In the genomic region with DNA sequence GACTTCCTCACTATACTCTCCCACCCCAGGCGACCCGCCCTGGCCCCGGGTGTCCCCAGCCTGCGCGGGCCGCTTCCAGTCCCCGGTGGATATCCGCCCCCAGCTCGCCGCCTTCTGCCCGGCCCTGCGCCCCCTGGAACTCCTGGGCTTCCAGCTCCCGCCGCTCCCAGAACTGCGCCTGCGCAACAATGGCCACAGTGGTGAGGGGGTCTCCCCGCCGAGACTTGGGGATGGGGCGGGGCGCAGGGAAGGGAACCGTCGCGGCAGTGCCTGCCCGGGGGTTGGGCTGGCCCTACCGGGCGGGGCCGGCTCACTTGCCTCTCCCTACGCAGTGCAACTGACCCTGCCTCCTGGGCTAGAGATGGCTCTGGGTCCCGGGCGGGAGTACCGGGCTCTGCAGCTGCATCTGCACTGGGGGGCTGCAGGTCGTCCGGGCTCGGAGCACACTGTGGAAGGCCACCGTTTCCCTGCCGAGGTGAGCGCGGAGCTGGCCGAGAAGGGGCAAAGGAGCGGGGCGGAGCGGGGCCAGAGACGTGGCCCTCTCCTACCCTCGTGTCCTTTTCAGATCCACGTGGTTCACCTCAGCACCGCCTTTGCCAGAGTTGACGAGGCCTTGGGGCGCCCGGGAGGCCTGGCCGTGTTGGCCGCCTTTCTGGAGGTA, we compare ENCODE assay signal across 8 cellular contexts. TPM values are rescaled to one million over a fixed set of nuclear protein-coding genes. Genes with fewer than 3 reads are reported as not detected.
DNase-seq lines count a peak whose midpoint lies in the region; ATAC-seq and TF ChIP-seq lines count a peak whose summit lies in the region.

No MANE protein-coding gene starts in this region.

- CTCF ChIA-PET in mammary epithelial cell (lab: Charles Lee; ENCODE audit: low non-redundant PET), result no interaction called here

- TF ChIP-seq RAD21 in liver (IDR thresholded peaks at IDR 0.05), result no peak

- H3K9me3 ChIP-seq in mammary epithelial cell (replicated peaks; ENCODE audit: insufficient read depth, low read length), result no peaks in the 10 kb centered on the region
- no peaks in the 10 kb centered on the region for H3K9me3 ChIP-seq in liver (ENCODE audit: control insufficient read depth in 4 of 4, low read length in 3 of 4)
- no peaks in the 10 kb centered on the region for H3K9me3 ChIP-seq in subcutaneous abdominal adipose tissue (ENCODE audit: control insufficient read depth in 5 of 5, low read length in 5 of 5)

- dilution Hi-C loops in mammary epithelial cell (cut with HindIII; ENCODE audit: low sequenced_read_pairs), result loop anchor here (5.0 kb wide), 1 partner anchor 36 kb away; no protein-coding TSS in a partner anchor

- H4K20me1 ChIP-seq in mammary epithelial cell (ENCODE audit: insufficient read depth, low read length), result no peaks in the 10 kb centered on the region

- peak overlapping the region; percentile 76 for H2AFZ ChIP-seq in mammary epithelial cell (ENCODE audit: low read depth, low read length)

- TF ChIP-seq CTCF in mammary epithelial cell (conservative IDR thresholded peaks at IDR 0.05 in 1 of 2, IDR thresholded peaks at IDR 0.05 in 1 of 2; ENCODE audit: extremely low read depth in 1 of 2, insufficient read depth in 1 of 2, low read depth in 1 of 2, low read length in 2 of 2) (no peak), liver (IDR thresholded peaks at IDR 0.05; ENCODE audit: low read depth, low read length, missing input control) (no peak)

- H3K27ac ChIP-seq in mammary epithelial cell (ENCODE audit: insufficient read depth, low read depth, low read length) (no peak overlapping the region), liver (ENCODE audit: low read depth in 1 of 2, low read length in 2 of 2) (no peak overlapping the region), subcutaneous abdominal adipose tissue (ENCODE audit: low read depth, low read length) (no peak overlapping the region)

- no peaks in the 10 kb centered on the region for H3K27me3 ChIP-seq in mammary epithelial cell (ENCODE audit: insufficient read depth, low read length)
- H3K27me3 ChIP-seq in liver (ENCODE audit: control insufficient read depth in 4 of 4, insufficient read depth in 4 of 4, low read length in 3 of 4), result no peaks in the 10 kb centered on the region
- H3K27me3 ChIP-seq in subcutaneous abdominal adipose tissue (ENCODE audit: control insufficient read depth in 5 of 5, insufficient read depth in 4 of 5, low read length in 5 of 5), result peaks cover 0 to 6% (median 0%) of the 10 kb centered on the region in 5 donors

- in situ Hi-C loops in mammary epithelial cell (cut with MboI; ENCODE audit: low sequenced_read_pairs in 2 of 2), result no loop called here

- H3K4me2 ChIP-seq in mammary epithelial cell (ENCODE audit: insufficient read depth, low read depth, low read length), result peak overlapping the region; percentile 81

- DNase-seq in activated T-cell treated with anti-CD3 and anti-CD28 coated beads for 48 hours (ENCODE audit: low read depth), result peak; percentile 37
- DNase-seq in activated T-cell treated with anti-CD3 and anti-CD28 coated beads for 4 hours, result no peak
- DNase-seq in mammary epithelial cell, result no peak

- ATAC-seq in HG03521 (IDR thresholded peaks at IDR 0.05; ENCODE audit: unreplicated experiment), result no peak
- no peak for ATAC-seq in GM21529 (IDR thresholded peaks at IDR 0.05; ENCODE audit: unreplicated experiment)
- ATAC-seq in HG03457 (IDR thresholded peaks at IDR 0.05; ENCODE audit: unreplicated experiment), result no peak

- H3K9ac ChIP-seq in mammary epithelial cell (ENCODE audit: insufficient read depth, low read length) (no peak overlapping the region), liver (ENCODE audit: low read depth in 1 of 2, low read length in 2 of 2) (no peak overlapping the region), subcutaneous abdominal adipose tissue (ENCODE audit: low read length in 5 of 5) (peak overlapping the region in 2 of 5 donors; percentile 59 to 70)

- WGBS in mammary epithelial cell (ENCODE audit: low coverage, missing lambda C conversion rate), result 38% methylated on average over 16 of the region's 51 CpGs
- WGBS in liver, result 11% methylated on average over 51 of the region's 51 CpGs

- BruUV-seq in mammary epithelial cell (replicated peaks; lab: Mats Ljungman, UMichigan), result no TSS peak

- H3K36me3 ChIP-seq in mammary epithelial cell (ENCODE audit: insufficient read depth, low read length), result no peaks in the 10 kb centered on the region
- H3K36me3 ChIP-seq in liver (ENCODE audit: control insufficient read depth in 4 of 4, insufficient read depth in 3 of 4, low read depth in 1 of 4, low read length in 3 of 4), result no peaks in the 10 kb centered on the region
- H3K36me3 ChIP-seq in subcutaneous abdominal adipose tissue (ENCODE audit: control insufficient read depth in 5 of 5, insufficient read depth in 5 of 5, low read length in 5 of 5), result no peaks in the 10 kb centered on the region

- H3K4me3 ChIP-seq in mammary epithelial cell (replicated peaks in 1 of 3; ENCODE audit: insufficient read depth in 1 of 3, low read depth in 2 of 3, low read length in 3 of 3) (peak overlapping the region in 2 of 3 experiments; percentile 35 to 45), liver (ENCODE audit: low read depth in 1 of 3, low read length in 3 of 3) (peak overlapping the region in 2 of 3 donors; percentile 35 to 50), subcutaneous abdominal adipose tissue (ENCODE audit: low read depth in 1 of 5, low read length in 5 of 5) (peak overlapping the region in 4 of 5 donors; percentile 57 to 67 (median 64))

- no peaks in the 10 kb centered on the region for H3K79me2 ChIP-seq in mammary epithelial cell (ENCODE audit: insufficient read depth, low read length)

- intact Hi-C loops in mammary epithelial cell (cut with micrococcal nuclease), result no loop called here

- H3K4me1 ChIP-seq in mammary epithelial cell (ENCODE audit: insufficient read depth, low read length), result peaks cover 23% of the 10 kb centered on the region
- H3K4me1 ChIP-seq in liver (ENCODE audit: control insufficient read depth in 4 of 4, insufficient read depth in 4 of 4, low read length in 3 of 4), result peaks cover 0 to 8% (median 7%) of the 10 kb centered on the region in 4 donors
- H3K4me1 ChIP-seq in subcutaneous abdominal adipose tissue (ENCODE audit: control insufficient read depth in 5 of 5, insufficient read depth in 5 of 5, low read length in 5 of 5), result peaks cover 0 to 19% (median 17%) of the 10 kb centered on the region in 5 donors

TF ChIP-seq in liver, 16 proteins besides CTCF, POLR2A, EP300 and RAD21 (continues in another document):
- TF ChIP-seq RXRA (IDR thresholded peaks at IDR 0.05) (no peak), FOXA2 (IDR thresholded peaks at IDR 0.05) (no peak), FOXA1 (IDR thresholded peaks at IDR 0.05) (no peak), YY1 (IDR thresholded peaks at IDR 0.05) (no peak), EGR1 (IDR thresholded peaks at IDR 0.05; ENCODE audit: low read depth in 2 of 2) (no peak), HNF4G (IDR thresholded peaks at IDR 0.05) (no peak), HNF4A (conservative IDR thresholded peaks at IDR 0.05) (no peak), SP1 (IDR thresholded peaks at IDR 0.05) (no peak)
- TF ChIP-seq, protein P1, sequence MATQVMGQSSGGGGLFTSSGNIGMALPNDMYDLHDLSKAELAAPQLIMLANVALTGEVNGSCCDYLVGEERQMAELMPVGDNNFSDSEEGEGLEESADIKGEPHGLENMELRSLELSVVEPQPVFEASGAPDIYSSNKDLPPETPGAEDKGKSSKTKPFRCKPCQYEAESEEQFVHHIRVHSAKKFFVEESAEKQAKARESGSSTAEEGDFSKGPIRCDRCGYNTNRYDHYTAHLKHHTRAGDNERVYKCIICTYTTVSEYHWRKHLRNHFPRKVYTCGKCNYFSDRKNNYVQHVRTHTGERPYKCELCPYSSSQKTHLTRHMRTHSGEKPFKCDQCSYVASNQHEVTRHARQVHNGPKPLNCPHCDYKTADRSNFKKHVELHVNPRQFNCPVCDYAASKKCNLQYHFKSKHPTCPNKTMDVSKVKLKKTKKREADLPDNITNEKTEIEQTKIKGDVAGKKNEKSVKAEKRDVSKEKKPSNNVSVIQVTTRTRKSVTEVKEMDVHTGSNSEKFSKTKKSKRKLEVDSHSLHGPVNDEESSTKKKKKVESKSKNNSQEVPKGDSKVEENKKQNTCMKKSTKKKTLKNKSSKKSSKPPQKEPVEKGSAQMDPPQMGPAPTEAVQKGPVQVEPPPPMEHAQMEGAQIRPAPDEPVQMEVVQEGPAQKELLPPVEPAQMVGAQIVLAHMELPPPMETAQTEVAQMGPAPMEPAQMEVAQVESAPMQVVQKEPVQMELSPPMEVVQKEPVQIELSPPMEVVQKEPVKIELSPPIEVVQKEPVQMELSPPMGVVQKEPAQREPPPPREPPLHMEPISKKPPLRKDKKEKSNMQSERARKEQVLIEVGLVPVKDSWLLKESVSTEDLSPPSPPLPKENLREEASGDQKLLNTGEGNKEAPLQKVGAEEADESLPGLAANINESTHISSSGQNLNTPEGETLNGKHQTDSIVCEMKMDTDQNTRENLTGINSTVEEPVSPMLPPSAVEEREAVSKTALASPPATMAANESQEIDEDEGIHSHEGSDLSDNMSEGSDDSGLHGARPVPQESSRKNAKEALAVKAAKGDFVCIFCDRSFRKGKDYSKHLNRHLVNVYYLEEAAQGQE (IDR thresholded peaks at IDR 0.05), result no peak
- TF ChIP-seq, protein P2, sequence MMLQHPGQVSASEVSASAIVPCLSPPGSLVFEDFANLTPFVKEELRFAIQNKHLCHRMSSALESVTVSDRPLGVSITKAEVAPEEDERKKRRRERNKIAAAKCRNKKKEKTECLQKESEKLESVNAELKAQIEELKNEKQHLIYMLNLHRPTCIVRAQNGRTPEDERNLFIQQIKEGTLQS (IDR thresholded peaks at IDR 0.05), result no peak

RNA-seq across cellular contexts. Expression of a gene that starts 2.1 kb away (rescaled TPM):
- total RNA-seq in mammary epithelial cell (10 to 100 TPM in 1 of 2 donors, under 1 TPM in 1; 0.50 to 18.4 TPM), liver (under 1 TPM; 0.47 to 0.67 TPM)
- polyA plus RNA-seq in mammary epithelial cell (37.7 TPM), liver (1 to 10 TPM in 1 of 2 donors, under 1 TPM in 1; 0.93 to 2.2 TPM)
- polyA minus RNA-seq in mammary epithelial cell, result 42.9 TPM

RNA-seq across cellular contexts. Expression of a gene that starts 10.9 kb away (rescaled TPM):
- 1 to 10 TPM in 1 of 2 donors, under 1 TPM in 1; 0.33 to 5.7 TPM for total RNA-seq in mammary epithelial cell
- polyA plus RNA-seq in mammary epithelial cell, result 9.5 TPM
- 7.8 TPM for polyA minus RNA-seq in mammary epithelial cell
- total RNA-seq in liver, result 1 to 10 TPM in 1 of 2 donors, under 1 TPM in 1; under 0.01 to 7.4 TPM
- under 1 TPM; 0.74 TPM for polyA plus RNA-seq in liver

RNA-seq across cellular contexts. Expression of a gene that starts 13.9 kb away (rescaled TPM):
- 100 to 1,000 TPM; 134 to 649 TPM for total RNA-seq in mammary epithelial cell
- polyA plus RNA-seq in mammary epithelial cell, result 276 TPM
- polyA minus RNA-seq in mammary epithelial cell, result 96.1 TPM
- total RNA-seq in liver, result 10 to 100 TPM in 1 of 2 donors, 1 to 10 TPM in 1; 4.3 to 23.7 TPM
- polyA plus RNA-seq in liver, result 10 to 100 TPM in 1 of 2 donors, 1 to 10 TPM in 1; 4.2 to 31.4 TPM

RNA-seq across cellular contexts. Expression of a gene that starts 17.8 kb away (rescaled TPM):
- total RNA-seq in mammary epithelial cell (10 to 100 TPM; 16.3 TPM), liver (1 to 10 TPM; 5.4 to 6.7 TPM)
- polyA plus RNA-seq in mammary epithelial cell (13.4 TPM), liver (10 to 100 TPM; 14.2 to 20.2 TPM)
- 2.9 TPM for polyA minus RNA-seq in mammary epithelial cell

RNA-seq across cellular contexts. Expression of a gene that starts 18.0 kb away (rescaled TPM):
- total RNA-seq in mammary epithelial cell (over 10,000 TPM; 16,267 to 114,057 TPM), liver (over 10,000 TPM in 1 of 2 donors, 1,000 to 10,000 TPM in 1; 5,304 to 67,037 TPM)
- polyA plus RNA-seq in mammary epithelial cell (37.3 TPM), liver (10 to 100 TPM in 1 of 2 donors, 1 to 10 TPM in 1; 5.3 to 50.9 TPM)
- 5,045 TPM for polyA minus RNA-seq in mammary epithelial cell

Comparison
In these comparisons a context has a peak if more than half of its experiments do, and no peak if none do; other contexts are left out.
1. RNA of a gene that starts 13.9 kb away (total RNA-seq): 134 to 649 TPM in mammary epithelial cell; 4.3 to 23.7 TPM in liver; every median in the first group is over 4 times any median in the second.
2. Peak in every context shown above with its lines, with median percentiles within 50 percentile points of each other: H3K4me3 ChIP-seq.